Comparison of ENCODE assay signal across 8 cellular contexts in the genomic region with DNA sequence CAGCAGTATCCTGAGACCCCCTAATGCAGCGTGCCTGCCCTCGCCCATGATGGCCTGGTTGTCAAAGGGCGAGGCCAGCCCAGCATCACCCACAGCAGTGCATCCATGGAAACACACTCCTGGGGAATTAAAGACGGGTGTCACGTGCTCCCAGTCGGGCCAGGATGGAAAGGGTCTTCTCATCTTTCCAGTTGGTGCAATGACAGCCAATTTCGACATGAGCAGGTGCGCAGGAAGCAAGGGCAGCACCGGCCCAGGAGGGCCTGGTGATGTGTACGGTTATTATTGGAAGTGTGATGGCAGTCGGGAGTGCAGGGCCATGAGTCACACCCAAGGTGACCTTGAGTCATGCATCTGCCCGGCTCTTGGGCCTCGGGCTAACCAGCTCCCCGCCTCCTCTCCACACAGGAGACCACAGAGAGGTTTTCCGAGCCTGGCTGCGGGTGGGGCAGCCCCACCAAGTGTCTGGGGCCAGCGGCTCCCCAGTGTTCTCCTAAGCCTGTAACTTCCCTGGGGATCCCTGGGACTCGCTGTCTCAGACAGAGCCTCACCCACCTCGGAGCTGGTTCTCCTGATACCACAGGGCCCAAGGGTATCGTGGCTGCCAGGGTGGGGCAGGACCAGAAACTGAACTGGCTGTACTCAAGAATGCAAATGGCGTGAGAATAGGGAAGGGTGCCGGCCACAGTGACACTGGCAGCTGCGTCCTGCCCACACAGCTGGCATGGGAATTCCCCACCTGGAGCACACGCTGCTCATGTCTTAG.
A peak's percentile ranks its signal among the peaks of the same experiment; 100 is the strongest.
DNase-seq lines count a peak whose midpoint lies in the region; ATAC-seq and TF ChIP-seq lines count a peak whose summit lies in the region.

No MANE protein-coding gene starts in this region.

- H3K27ac Mint-ChIP-seq in activated T-helper 17 cell treated with anti-CD3 and anti-CD28 coated beads, Interleukin-2, amount 50 U/mL, for 72 hours: peak overlapping the region; percentile 56
- H3K27ac Mint-ChIP-seq in naive B cell (peak overlapping the region in 4 of 6 donors; percentile 21 to 85 (median 80)), mesothelial cell of epicardium (no peak overlapping the region)
- no peak overlapping the region for H3K27ac Mint-ChIP-seq in CD4-positive, alpha-beta memory T cell

- DNase-seq in 8988T (peak; percentile 56), naive B cell (peak; percentile 30), mesothelial cell of epicardium (ENCODE audit: low spot score in 2 of 2, unreplicated experiment in 2 of 2) (no peak)
- DNase-seq in stimulated activated CD4-positive, alpha-beta T cell treated with anti-CD3 and anti-CD28 coated beads, Interleukin-4, amount 100 ng/mL, for 4 hours: no peak
- no peak for DNase-seq in CD4-positive, alpha-beta memory T cell

- H3K4me3 Mint-ChIP-seq in activated T-helper 17 cell treated with anti-CD3 and anti-CD28 coated beads, Interleukin-2, amount 50 U/mL, for 72 hours: peak overlapping the region; percentile 36
- peak overlapping the region in 2 of 8 donors; percentile 20 to 35 for H3K4me3 Mint-ChIP-seq in naive B cell
- H3K4me3 Mint-ChIP-seq in mesothelial cell of epicardium: no peak overlapping the region
- no peak overlapping the region for H3K4me3 Mint-ChIP-seq in CD4-positive, alpha-beta memory T cell

- TF ChIP-seq POLR2A in GM19099 (IDR thresholded peaks at IDR 0.05; ENCODE audit: extremely low read depth, insufficient read length, low read depth): peak; percentile 28

- H3K27me3 Mint-ChIP-seq in activated T-helper 17 cell treated with anti-CD3 and anti-CD28 coated beads, Interleukin-2, amount 50 U/mL, for 72 hours: peaks cover 7% of the 10 kb centered on the region
- H3K27me3 Mint-ChIP-seq in naive B cell (peaks cover 10 to 22% (median 18%) of the 10 kb centered on the region in 3 donors), mesothelial cell of epicardium (ENCODE audit: low read depth) (no peaks in the 10 kb centered on the region)
- peaks cover 2 to 6% of the 10 kb centered on the region in 2 donors for H3K27me3 Mint-ChIP-seq in CD4-positive, alpha-beta memory T cell

- H3K9me3 ChIP-seq in CD4-positive, alpha-beta memory T cell (ENCODE audit: control insufficient read depth in 1 of 2, low read length in 2 of 2): no peaks in the 10 kb centered on the region

- peaks cover 68% of the 10 kb centered on the region for H3K4me1 ChIP-seq in KMS-11 (ENCODE audit: low read depth, poor library complexity, severe bottlenecking)
- H3K4me1 ChIP-seq in CD4-positive, alpha-beta memory T cell (ENCODE audit: insufficient read depth, low read length): no peaks in the 10 kb centered on the region

- TF ChIP-seq CTCF in KMS-11 (conservative IDR thresholded peaks at IDR 0.05; ENCODE audit: low read depth, low read length): no peak
- no peak for TF ChIP-seq CTCF in mesothelial cell of epicardium (IDR thresholded peaks at IDR 0.05; ENCODE audit: unreplicated experiment)

- CTCF ChIA-PET in CD4-positive, alpha-beta memory T cell (lab: Charles Lee; ENCODE audit: partially characterized antibody): no interaction called here

- intact Hi-C loops in CD4-positive, alpha-beta memory T cell (cut with micrococcal nuclease): no loop called here

- peak overlapping the region; percentile 94 for H3K27ac ChIP-seq in KMS-11
- no peak overlapping the region for H3K27ac ChIP-seq in CD4-positive, alpha-beta memory T cell (ENCODE audit: low read depth, low read length)

- H3K4me3 ChIP-seq in KMS-11 (IDR thresholded peaks at IDR 0.05; ENCODE audit: insufficient read depth, low read depth, low read length): no peak overlapping the region
- no peak overlapping the region for H3K4me3 ChIP-seq in CD4-positive, alpha-beta memory T cell (ENCODE audit: low read length in 2 of 2)

- no peaks in the 10 kb centered on the region for H3K27me3 ChIP-seq in KMS-11 (ENCODE audit: insufficient read depth, low read depth)
- H3K27me3 ChIP-seq in CD4-positive, alpha-beta memory T cell (ENCODE audit: insufficient read depth, low read length): peaks cover 4% of the 10 kb centered on the region

- no peaks in the 10 kb centered on the region for H3K9me3 Mint-ChIP-seq in activated T-helper 17 cell treated with anti-CD3 and anti-CD28 coated beads, Interleukin-2, amount 50 U/mL, for 72 hours
- H3K9me3 Mint-ChIP-seq in naive B cell: no peaks in the 10 kb centered on the region
- no peaks in the 10 kb centered on the region for H3K9me3 Mint-ChIP-seq in mesothelial cell of epicardium
- no peaks in the 10 kb centered on the region for H3K9me3 Mint-ChIP-seq in CD4-positive, alpha-beta memory T cell

- H3K36me3 ChIP-seq in KMS-11 (ENCODE audit: insufficient read depth): no peaks in the 10 kb centered on the region
- H3K36me3 ChIP-seq in CD4-positive, alpha-beta memory T cell (ENCODE audit: insufficient read depth, low read length): no peaks in the 10 kb centered on the region

- POLR2A ChIA-PET in CD4-positive, alpha-beta memory T cell (lab: Charles Lee; ENCODE audit: partially characterized antibody): no interaction called here

- no peaks in the 10 kb centered on the region for H4K20me1 ChIP-seq in KMS-11 (ENCODE audit: insufficient read depth)

- peak; percentile 94 for ATAC-seq in activated T-helper 17 cell treated with anti-CD3 and anti-CD28 coated beads, Interleukin-2, amount 50 U/mL, for 72 hours (replicated peaks)
- peak; percentile 72 to 83 for ATAC-seq in naive B cell (ENCODE audit: low read depth in 2 of 2)

- no peaks in the 10 kb centered on the region for H3K79me2 ChIP-seq in KMS-11 (ENCODE audit: insufficient read depth, low read depth)

- peak overlapping the region; percentile 88 for H3K9ac ChIP-seq in KMS-11

- peaks cover 13% of the 10 kb centered on the region for H3K4me1 Mint-ChIP-seq in activated T-helper 17 cell treated with anti-CD3 and anti-CD28 coated beads, Interleukin-2, amount 50 U/mL, for 72 hours
- H3K4me1 Mint-ChIP-seq in naive B cell: peaks cover 20 to 33% (median 23%) of the 10 kb centered on the region in 3 donors
- peaks cover 24% of the 10 kb centered on the region for H3K4me1 Mint-ChIP-seq in mesothelial cell of epicardium
- H3K4me1 Mint-ChIP-seq in CD4-positive, alpha-beta memory T cell: peaks cover 0 to 4% (median under 1%) of the 10 kb centered on the region in 4 donors

- no peaks in the 10 kb centered on the region for H3K36me3 Mint-ChIP-seq in activated T-helper 17 cell treated with anti-CD3 and anti-CD28 coated beads, Interleukin-2, amount 50 U/mL, for 72 hours (ENCODE audit: low read depth)
- H3K36me3 Mint-ChIP-seq in naive B cell (no peaks in the 10 kb centered on the region), mesothelial cell of epicardium (no peaks in the 10 kb centered on the region)
- H3K36me3 Mint-ChIP-seq in CD4-positive, alpha-beta memory T cell: no peaks in the 10 kb centered on the region

- peak overlapping the region; percentile 90 for H3K4me2 ChIP-seq in KMS-11

- peak overlapping the region; percentile 67 for H2AFZ ChIP-seq in KMS-11 (ENCODE audit: low read depth)

Comparison
In these comparisons a context has a peak if more than half of its experiments do, and no peak if none do; other contexts are left out.
1. DNase-seq: peak in 8988T (single experiment) and naive B cell (single experiment); none in mesothelial cell of epicardium (0 of 2), stimulated activated CD4-positive, alpha-beta T cell treated with anti-CD3 and anti-CD28 coated beads, Interleukin-4, amount 100 ng/mL, for 4 hours (0 of 2) and CD4-positive, alpha-beta memory T cell (0 of 5).
2. H3K27ac Mint-ChIP-seq: peak in activated T-helper 17 cell treated with anti-CD3 and anti-CD28 coated beads, Interleukin-2, amount 50 U/mL, for 72 hours (single experiment) and naive B cell (4 of 6); none in mesothelial cell of epicardium (single experiment) and CD4-positive, alpha-beta memory T cell (0 of 7).